Comparison of ENCODE assay signal across 12 cellular contexts in genomic region chr11:70948416-70948815, GRCh38.
DNase-seq lines count a peak whose midpoint lies in the region; ATAC-seq, FAIRE-seq and TF ChIP-seq lines count a peak whose summit lies in the region.
"Had no signal": no experiment of that assay in that cellular context is flagged by ENCODE, and none has a peak within 500 bp of the region (broad histone marks: within the 10 kb centered on the region; RNA-seq: fewer than 3 reads in every experiment).

No MANE protein-coding gene starts in this region.

- TF ChIP-seq CTCF in pancreas (IDR thresholded peaks at IDR 0.05) = no peak
- no peak for TF ChIP-seq CTCF in esophagus muscularis mucosa (IDR thresholded peaks at IDR 0.05)

- 0 out of 2 replicates have a peak overlapping the region, but pooled peaks have one; percentile 17 for H3K4me3 ChIP-seq in BLaER1
- no peak overlapping the region for H3K4me3 ChIP-seq in pancreas
- H3K4me3 ChIP-seq in esophagus muscularis mucosa = no peak overlapping the region

- 75 to 80% methylated on average over 13 of the region's 13 CpGs for WGBS in pancreas, 2 donors
- WGBS in esophagus muscularis mucosa = 90% methylated on average over 13 of the region's 13 CpGs

- TF ChIP-seq POLR2A in GM12892 (IDR thresholded peaks at IDR 0.05; ENCODE audit: low read depth, low read length) = no peak
- TF ChIP-seq POLR2A in esophagus muscularis mucosa (IDR thresholded peaks at IDR 0.05; ENCODE audit: low read depth) = no peak

- peak overlapping the region; percentile 81 for H3K4me2 ChIP-seq in BLaER1

- H3K4me1 ChIP-seq in BLaER1 (peaks cover 64% of the 10 kb centered on the region), pancreas (peaks cover 0 to 7% (median 0%) of the 10 kb centered on the region in 3 donors), esophagus muscularis mucosa (peaks cover 0 to 4% (median 0%) of the 10 kb centered on the region in 4 donors)

- H3K9ac ChIP-seq in BLaER1 = 0 out of 2 replicates have a peak overlapping the region, but pooled peaks have one; percentile 12

- no peaks in the 10 kb centered on the region; the same call in 1 of the 2 replicates for H3K9me3 ChIP-seq in BLaER1
- H3K9me3 ChIP-seq in pancreas = no peaks in the 10 kb centered on the region
- peaks cover 0 to 8% (median 4%) of the 10 kb centered on the region in 4 donors for H3K9me3 ChIP-seq in esophagus muscularis mucosa

- DNase-seq in MV-4-11 (lab: John Stamatoyannopoulos, UW) = peak; percentile 28
- DNase-seq in head of caudate nucleus = peak in 36 of 42 donors; percentile 16 to 77 (median 52)
- no peak for DNase-seq in pancreas
- DNase-seq in GM12892 (ENCODE audit: insufficient read length) = no peak
- no peak for DNase-seq in activated CD4-positive, alpha-beta T cell treated with anti-CD3 and anti-CD28 coated beads, Interleukin-2, amount 50 U/mL, for 1 hour
- DNase-seq in esophagus muscularis mucosa (ENCODE audit: extremely low spot score) = no peak
- DNase-seq: CD4-positive, alpha-beta T cell; GDM1; GOT3; H9 had no signal

- no peaks in the 10 kb centered on the region for H4K20me1 ChIP-seq in BLaER1

- H3K36me3 ChIP-seq in BLaER1 (no peaks in the 10 kb centered on the region), pancreas (no peaks in the 10 kb centered on the region), esophagus muscularis mucosa (no peaks in the 10 kb centered on the region)

- no peak for TF ChIP-seq EP300 in esophagus muscularis mucosa (IDR thresholded peaks at IDR 0.05)

- intact Hi-C loops in head of caudate nucleus (cut with DNase I) (no loop called here), pancreas (cut with DNase I) (no loop called here), esophagus muscularis mucosa (cut with DNase I) (no loop called here)

- peak in 3 of 4 donors; percentile 18 to 30 (median 30) for ATAC-seq in pancreas

- FAIRE-seq in pancreas (lab: Jason Lieb, UNC) (no peak), GM12892 (lab: Jason Lieb, UNC) (no peak)

- H3K27ac ChIP-seq in BLaER1 (peak overlapping the region; percentile 45; the same call in 1 of the 2 replicates), pancreas (peak overlapping the region in 1 of 4 donors; percentile 28), esophagus muscularis mucosa (replicated peaks in 1 of 4) (no peak overlapping the region)
- H3K27ac ChIP-seq: C4-2B had no signal

- no peaks in the 10 kb centered on the region for H3K27me3 ChIP-seq in BLaER1
- no peaks in the 10 kb centered on the region for H3K27me3 ChIP-seq in pancreas
- no peaks in the 10 kb centered on the region for H3K27me3 ChIP-seq in esophagus muscularis mucosa

Comparison
In these comparisons a context has a peak if more than half of its experiments do, and no peak if none do; other contexts are left out.
1. DNase-seq: peak in MV-4-11 (single experiment) and head of caudate nucleus (36 of 42); none in pancreas (0 of 6), GM12892 (single experiment), activated CD4-positive, alpha-beta T cell treated with anti-CD3 and anti-CD28 coated beads, Interleukin-2, amount 50 U/mL, for 1 hour (single experiment) and esophagus muscularis mucosa (single experiment).